Comparison of ENCODE assay signal across 8 cellular contexts in genomic region chr11:43680521-43681505, GRCh38. TPM values are rescaled to one million over a fixed set of nuclear protein-coding genes. Genes with fewer than 3 reads are reported as not detected.
DNase-seq lines count a peak whose midpoint lies in the region; ATAC-seq and TF ChIP-seq lines count a peak whose summit lies in the region.

TSS of gene HSD17B12 (plus strand) at chr11:43680738. CDS start at chr11:43680828, 90 bp downstream.

- H3K27me3 Mint-ChIP-seq in CD14-positive monocyte (ENCODE audit: low read depth in 3 of 3) = peaks cover 0 to 5% (median 5%) of the 10 kb centered on the region in 3 donors
- peaks cover 13% of the 10 kb centered on the region for H3K27me3 Mint-ChIP-seq in dendritic cell treated with granulocyte-macrophage colony-stimulating factor and Interleukin-4, amounts not matched to agents 40 ng/mL and 50 ng/mL, for 4 days

- ATAC-seq in GM19395 (IDR thresholded peaks at IDR 0.05; ENCODE audit: unreplicated experiment) = peak; percentile 95
- ATAC-seq in HG03565 (IDR thresholded peaks at IDR 0.05; ENCODE audit: unreplicated experiment) = peak; percentile 98
- ATAC-seq in left lobe of liver = peak; percentile 98

- H3K36me3 Mint-ChIP-seq in CD14-positive monocyte = peaks cover 18 to 22% of the 10 kb centered on the region in 2 donors
- H3K36me3 Mint-ChIP-seq in dendritic cell treated with granulocyte-macrophage colony-stimulating factor and Interleukin-4, amounts not matched to agents 40 ng/mL and 50 ng/mL, for 4 days (ENCODE audit: low read depth) = peaks cover 35% of the 10 kb centered on the region

- H3K9me3 Mint-ChIP-seq in CD14-positive monocyte = peaks cover 2 to 14% (median 8%) of the 10 kb centered on the region in 7 donors
- H3K9me3 Mint-ChIP-seq in dendritic cell treated with granulocyte-macrophage colony-stimulating factor and Interleukin-4, amounts not matched to agents 40 ng/mL and 50 ng/mL, for 4 days = no peaks in the 10 kb centered on the region

- peaks cover 41% of the 10 kb centered on the region for H3K4me1 Mint-ChIP-seq in CD14-positive monocyte
- peaks cover 24% of the 10 kb centered on the region for H3K4me1 Mint-ChIP-seq in dendritic cell treated with granulocyte-macrophage colony-stimulating factor and Interleukin-4, amounts not matched to agents 40 ng/mL and 50 ng/mL, for 4 days (ENCODE audit: low read depth)

- DNase-seq in CD14-positive monocyte (ENCODE audit: low spot score) = peak; percentile 99
- peak; percentile 98 for DNase-seq in NCI-H774 (lab: John Stamatoyannopoulos, UW)
- DNase-seq in activated CD4-positive, alpha-beta T cell treated with anti-CD3 and anti-CD28 coated beads, Interleukin-2, amount 50 U/mL, for 4 hours = peak; percentile 99 to 100
- DNase-seq in left lobe of liver (ENCODE audit: low spot score) = peak; percentile 99
- DNase-seq in stimulated activated CD4-positive, alpha-beta T cell treated with anti-CD3 and anti-CD28 coated beads, Interleukin-2, amount 100 ng/mL, for 4 hours (ENCODE audit: low read depth) = peak; percentile 99

- H3K4me3 Mint-ChIP-seq in CD14-positive monocyte = peak within 1 kb of the TSS; percentile 91 to 93
- H3K4me3 Mint-ChIP-seq in dendritic cell treated with granulocyte-macrophage colony-stimulating factor and Interleukin-4, amounts not matched to agents 40 ng/mL and 50 ng/mL, for 4 days = peak within 1 kb of the TSS; percentile 90

- TF ChIP-seq CTCF in CD14-positive monocyte (IDR thresholded peaks at IDR 0.05) = no peak

- H3K27ac Mint-ChIP-seq in CD14-positive monocyte = peak within 1 kb of the TSS; percentile 95 to 99 (median 97)
- peak within 1 kb of the TSS; percentile 98 for H3K27ac Mint-ChIP-seq in dendritic cell treated with granulocyte-macrophage colony-stimulating factor and Interleukin-4, amounts not matched to agents 40 ng/mL and 50 ng/mL, for 4 days

- intact Hi-C loops in CD14-positive monocyte (cut with micrococcal nuclease) = loop anchor here (2.0 to 10.0 kb wide), 5 partner anchors 36 to 320 kb away; no protein-coding TSS in a partner anchor
- intact Hi-C loops in dendritic cell treated with granulocyte-macrophage colony-stimulating factor and Interleukin-4, amounts not matched to agents 40 ng/mL and 50 ng/mL, for 4 days (cut with micrococcal nuclease) = loop anchor here (1.0 to 10.0 kb wide), 3 partner anchors 37 to 199 kb away; partner anchors contain the start of gene ALKBH3

RNA-seq across cellular contexts. Expression of gene HSD17B12, which starts in this region (rescaled TPM):
- 10 to 100 TPM; 30.4 to 35.5 TPM for polyA plus RNA-seq in CD14-positive monocyte
- 102 TPM for total RNA-seq in left lobe of liver

Comparison
In these comparisons a context has a peak if more than half of its experiments do, and no peak if none do; other contexts are left out.
1. Peak in every context shown above with its lines: DNase-seq and ATAC-seq.